29 cellular contexts compared by ENCODE assay signal in genomic region chr5:1288439-1289335, GRCh38. TPM values are rescaled to one million over a fixed set of nuclear protein-coding genes. Genes with fewer than 3 reads are reported as not detected.
A peak's percentile ranks its signal among the peaks of the same experiment; 100 is the strongest.
DNase-seq lines count a peak whose midpoint lies in the region; TF ChIP-seq lines count a peak whose summit lies in the region.
"Had no signal": no experiment of that assay in that cellular context is flagged by ENCODE, and none has a peak within 500 bp of the region (broad histone marks: within the 10 kb centered on the region; RNA-seq: fewer than 3 reads in every experiment).

No MANE protein-coding gene starts in this region.

- no peak for DNase-seq in activated naive CD4-positive, alpha-beta T cell treated with anti-CD3 and anti-CD28 coated beads for 36 hours
- DNase-seq in activated naive CD4-positive, alpha-beta T cell (lab: John Stamatoyannopoulos, UW), result no peak
- DNase-seq in Karpas-422 (peak; percentile 27), endothelial cell (ENCODE audit: low spot score) (peak; percentile 3), posterior vena cava (ENCODE audit: low spot score) (peak; percentile 59), NCI-H1105 (lab: John Stamatoyannopoulos, UW) (no peak), kidney tubule cell (ENCODE audit: low spot score) (no peak), T-helper 9 cell (no peak)
- DNase-seq: activated CD4-positive, alpha-beta memory T cell treated with anti-CD3 and anti-CD28 coated beads for 36 hours; activated naive CD4-positive, alpha-beta T cell treated with Interleukin-2 at 50 U/mL for 16 hours; Caco-2; effector CD4-positive, alpha-beta T cell; HCEC 1CT; kidney glomerular epithelial cell; mammary epithelial cell; MV-4-11; NCI-H146; NCI-H2107; NCI-H446 treated with DMSO at 0.1 percent for 48 hours; Right ventricle myocardium superior; stimulated activated naive B cell treated with anti-CD40 and anti-IgM and Interleukin-4, amounts not matched to agents 10 μg/mL and 1 μg/mL and 100 μg/mL, for 72 hours; T1000 had no signal

- H3K4me3 ChIP-seq in Karpas-422 (ENCODE audit: low read length), result no peak overlapping the region
- H3K4me3 ChIP-seq: BLaER1 treated with 17β-estradiol and CSF1 and Interleukin-3, amounts not matched to agents 10 nM and 100 nM; neural progenitor cell; suprapubic skin had no signal

- no peak for TF ChIP-seq CTCF in endothelial cell (IDR thresholded peaks at IDR 0.05; ENCODE audit: unreplicated experiment)

- CTCF ChIA-PET in activated naive CD4-positive, alpha-beta T cell treated with anti-CD3 and anti-CD28 coated beads for 36 hours (lab: Charles Lee), result interaction anchor here (0.6 kb wide), 1 partner anchor 188 kb away, joined by 3 read pairs; no protein-coding TSS in a partner anchor

- no peak overlapping the region for H2AFZ ChIP-seq in Karpas-422 (ENCODE audit: low read length)
- H2AFZ ChIP-seq: neural progenitor cell had no signal

- H3K9me2 ChIP-seq in Karpas-422 (replicated peaks; ENCODE audit: insufficient read depth, low read length), result no peaks in the 10 kb centered on the region

- H3K27me3 Mint-ChIP-seq in activated naive CD4-positive, alpha-beta T cell treated with anti-CD3 and anti-CD28 coated beads for 36 hours (ENCODE audit: low read depth), result no peaks in the 10 kb centered on the region
- H3K27me3 Mint-ChIP-seq in endothelial cell (ENCODE audit: unreplicated experiment), result peaks cover 14% of the 10 kb centered on the region
- H3K27me3 Mint-ChIP-seq: activated CD4-positive, alpha-beta memory T cell treated with anti-CD3 and anti-CD28 coated beads for 36 hours had no signal

- H3K27ac Mint-ChIP-seq in activated naive CD4-positive, alpha-beta T cell treated with anti-CD3 and anti-CD28 coated beads for 36 hours, result peak overlapping the region; percentile 59
- H3K27ac Mint-ChIP-seq in endothelial cell (ENCODE audit: unreplicated experiment), result no peak overlapping the region
- H3K27ac Mint-ChIP-seq: activated CD4-positive, alpha-beta memory T cell treated with anti-CD3 and anti-CD28 coated beads for 36 hours; neural progenitor cell; progenitor cell of endocrine pancreas; stimulated activated naive B cell treated with anti-CD40 and anti-IgM and Interleukin-4, amounts not matched to agents 10 μg/mL and 1 μg/mL and 100 μg/mL, for 72 hours had no signal

- H4K20me1 ChIP-seq in Karpas-422 (ENCODE audit: insufficient read depth, low read depth, low read length), result no peaks in the 10 kb centered on the region

- H3K36me3 ChIP-seq in Karpas-422 (ENCODE audit: insufficient read depth, low read length), result no peaks in the 10 kb centered on the region
- H3K36me3 ChIP-seq: neural progenitor cell, suprapubic skin had no signal

- peaks cover 5% of the 10 kb centered on the region for H3K9me3 Mint-ChIP-seq in activated naive CD4-positive, alpha-beta T cell treated with anti-CD3 and anti-CD28 coated beads for 36 hours
- H3K9me3 Mint-ChIP-seq in endothelial cell (ENCODE audit: unreplicated experiment), result no peaks in the 10 kb centered on the region

- H3K4me3 Mint-ChIP-seq in activated naive CD4-positive, alpha-beta T cell treated with anti-CD3 and anti-CD28 coated beads for 36 hours, result no peak overlapping the region
- peak overlapping the region; percentile 62 for H3K4me3 Mint-ChIP-seq in endothelial cell (ENCODE audit: unreplicated experiment)
- H3K4me3 Mint-ChIP-seq: activated CD4-positive, alpha-beta memory T cell treated with anti-CD3 and anti-CD28 coated beads for 36 hours; neural progenitor cell; stimulated activated naive B cell treated with anti-CD40 and anti-IgM and Interleukin-4, amounts not matched to agents 10 μg/mL and 1 μg/mL and 100 μg/mL, for 72 hours had no signal

- H3K79me2 ChIP-seq in Karpas-422 (ENCODE audit: low read length), result peaks cover 22% of the 10 kb centered on the region

- no peaks in the 10 kb centered on the region for H3K9me3 ChIP-seq in Karpas-422 (ENCODE audit: low read length)
- H3K9me3 ChIP-seq: Caco-2 had no signal

- peaks cover under 1% of the 10 kb centered on the region for H3K4me1 ChIP-seq in Karpas-422 (ENCODE audit: low read length)
- H3K4me1 ChIP-seq: Caco-2, neural progenitor cell, suprapubic skin had no signal

- no peaks in the 10 kb centered on the region for H3K27me3 ChIP-seq in Karpas-422 (ENCODE audit: low read length)

- no peak overlapping the region for H3K27ac ChIP-seq in Karpas-422 (ENCODE audit: low read length)
- H3K27ac ChIP-seq: BLaER1 treated with 17β-estradiol and CSF1 and Interleukin-3, amounts not matched to agents 10 nM and 100 nM; neural progenitor cell; suprapubic skin had no signal

- no peak overlapping the region for H3K4me2 ChIP-seq in Karpas-422 (ENCODE audit: low read depth, low read length, poor library complexity, severe bottlenecking)
- H3K4me2 ChIP-seq: BLaER1 treated with 17β-estradiol and CSF1 and Interleukin-3, amounts not matched to agents 10 nM and 100 nM; neural progenitor cell had no signal

- peaks cover 30% of the 10 kb centered on the region for H3K36me3 Mint-ChIP-seq in activated naive CD4-positive, alpha-beta T cell treated with anti-CD3 and anti-CD28 coated beads for 36 hours (ENCODE audit: low read depth)
- H3K36me3 Mint-ChIP-seq in endothelial cell (ENCODE audit: low read depth, unreplicated experiment), result peaks cover 8% of the 10 kb centered on the region
- H3K36me3 Mint-ChIP-seq: activated CD4-positive, alpha-beta memory T cell treated with anti-CD3 and anti-CD28 coated beads for 36 hours had no signal

- intact Hi-C loops in activated naive CD4-positive, alpha-beta T cell treated with anti-CD3 and anti-CD28 coated beads for 36 hours (cut with micrococcal nuclease), result no loop called here
- intact Hi-C loops in posterior vena cava (cut with DNase I), result no loop called here

- peaks cover 16% of the 10 kb centered on the region for H3K4me1 Mint-ChIP-seq in activated naive CD4-positive, alpha-beta T cell treated with anti-CD3 and anti-CD28 coated beads for 36 hours (ENCODE audit: low read depth)
- H3K4me1 Mint-ChIP-seq in endothelial cell (ENCODE audit: unreplicated experiment), result no peaks in the 10 kb centered on the region
- H3K4me1 Mint-ChIP-seq: neural progenitor cell had no signal

- no peak overlapping the region for H3K9ac ChIP-seq in Karpas-422 (ENCODE audit: low read length)
- H3K9ac ChIP-seq: BLaER1 treated with 17β-estradiol and CSF1 and Interleukin-3, amounts not matched to agents 10 nM and 100 nM; neural progenitor cell had no signal

RNA-seq across cellular contexts. Expression of gene TERT, which starts 6.2 kb away (rescaled TPM):
- 10 to 100 TPM; 10.1 to 13.1 TPM for total RNA-seq in activated naive CD4-positive, alpha-beta T cell treated with anti-CD3 and anti-CD28 coated beads for 36 hours
- 2.2 and 3.3 TPM in 2 replicates for total RNA-seq in Karpas-422 (2014; rRNA removed; shearing (Covaris generic); ENCODE audit: low replicate concordance)
- total RNA-seq in endothelial cell (ENCODE audit: unreplicated experiment), result 0.28 TPM
- under 1 TPM in 1 of 2 donors, not detected in 1; 0.14 TPM for total RNA-seq in posterior vena cava
- total RNA-seq: bronchial epithelial cell, epithelial cell of proximal tubule, mammary epithelial cell, Right ventricle myocardium superior, suprapubic skin, urinary bladder had no signal

RNA-seq across cellular contexts. Expression of gene CLPTM1L, which starts 56.2 kb away (rescaled TPM):
- 10 to 100 TPM; 48.0 to 48.5 TPM for total RNA-seq in activated naive CD4-positive, alpha-beta T cell treated with anti-CD3 and anti-CD28 coated beads for 36 hours
- 141 and 164 TPM in 2 replicates for total RNA-seq in Karpas-422 (2014; rRNA removed; shearing (Covaris generic); ENCODE audit: low replicate concordance)
- total RNA-seq in endothelial cell (ENCODE audit: unreplicated experiment) (86.6 TPM), posterior vena cava (10 to 100 TPM; 56.5 to 65.9 TPM)

Comparison
In these comparisons a context has a peak if more than half of its experiments do, and no peak if none do; other contexts are left out.
1. DNase-seq: peak in Karpas-422 (single experiment), endothelial cell (single experiment) and posterior vena cava (single experiment); none in activated naive CD4-positive, alpha-beta T cell treated with anti-CD3 and anti-CD28 coated beads for 36 hours (single experiment), activated naive CD4-positive, alpha-beta T cell (0 of 4), NCI-H1105 (single experiment), kidney tubule cell (single experiment) and T-helper 9 cell (single experiment).